Comparison of ENCODE assay signal across 8 cellular contexts in the genomic region with DNA sequence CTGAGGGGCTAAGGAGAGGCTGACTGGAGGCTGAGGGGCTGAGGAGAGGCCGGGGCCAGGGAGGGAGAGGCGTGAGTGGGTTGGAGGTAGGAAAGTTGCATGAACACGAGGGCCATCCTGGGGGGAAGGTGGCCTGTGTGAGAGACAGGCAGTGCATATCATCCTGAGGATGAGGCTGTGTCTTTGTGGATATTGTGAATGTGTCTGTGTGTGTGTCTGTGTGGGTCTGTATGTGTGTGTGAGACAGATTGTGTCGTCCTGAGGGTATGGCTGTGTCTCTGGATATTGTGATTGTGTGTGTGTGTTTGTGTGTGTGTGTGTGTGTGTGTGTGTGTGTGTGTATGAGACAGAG. TPM values are rescaled to one million over a fixed set of nuclear protein-coding genes. Genes with fewer than 3 reads are reported as not detected.
DNase-seq lines count a peak whose midpoint lies in the region; ATAC-seq, FAIRE-seq and TF ChIP-seq lines count a peak whose summit lies in the region.

No MANE protein-coding gene starts in this region.

- no peak for TF ChIP-seq POLR2A in esophagus muscularis mucosa (IDR thresholded peaks at IDR 0.05; ENCODE audit: low read depth)

- FAIRE-seq in pancreas (lab: Jason Lieb, UNC) (no peak), D721Med (lab: Jason Lieb, UNC) (no peak)

- H3K4me1 ChIP-seq in OCI-LY3 (ENCODE audit: low read length) (peaks cover 6% of the 10 kb centered on the region), esophagus muscularis mucosa (peaks cover 10 to 24% (median 13%) of the 10 kb centered on the region in 4 donors), pancreas (no peaks in the 10 kb centered on the region)

- peak overlapping the region; percentile 93 for H3K4me3 ChIP-seq in OCI-LY3 (ENCODE audit: low read length)
- H3K4me3 ChIP-seq in esophagus muscularis mucosa, result peak overlapping the region; percentile 82 to 99 (median 90)
- peak overlapping the region; percentile 85 to 95 (median 95) for H3K4me3 ChIP-seq in pancreas

- intact Hi-C loops in esophagus muscularis mucosa (cut with DNase I) (loop anchor here (10.0 kb wide), 1 partner anchor 191 kb away; a partner anchor contains a TSS), pancreas (cut with DNase I) (no loop called here)

- H3K27me3 ChIP-seq in OCI-LY3 (ENCODE audit: low read depth, low read length) (no peaks in the 10 kb centered on the region), esophagus muscularis mucosa (no peaks in the 10 kb centered on the region), pancreas (no peaks in the 10 kb centered on the region)

- H3K79me2 ChIP-seq in OCI-LY3 (ENCODE audit: low read length), result peaks cover 38% of the 10 kb centered on the region

- H3K9ac ChIP-seq in OCI-LY3 (ENCODE audit: low read length), result peak overlapping the region; percentile 85

- TF ChIP-seq CTCF in OCI-LY3 (IDR thresholded peaks at IDR 0.05; ENCODE audit: low read depth, low read length) (no peak), esophagus muscularis mucosa (IDR thresholded peaks at IDR 0.05) (no peak), pancreas (IDR thresholded peaks at IDR 0.05) (no peak), D721Med (IDR thresholded peaks at IDR 0.05; ENCODE audit: insufficient read depth, missing control alignments) (no peak)

- no peak for TF ChIP-seq EP300 in esophagus muscularis mucosa (IDR thresholded peaks at IDR 0.05)

- H3K9me3 ChIP-seq in OCI-LY3 (ENCODE audit: insufficient read depth, low read length) (peaks cover 16% of the 10 kb centered on the region), esophagus muscularis mucosa (no peaks in the 10 kb centered on the region), pancreas (no peaks in the 10 kb centered on the region)

- H2AFZ ChIP-seq in OCI-LY3 (ENCODE audit: low read depth, low read length), result peak overlapping the region; percentile 99

- H3K27ac ChIP-seq in OCI-LY3 (ENCODE audit: low read length), result no peak overlapping the region
- peak overlapping the region; percentile 77 to 80 (median 78) for H3K27ac ChIP-seq in esophagus muscularis mucosa (replicated peaks in 1 of 4)
- H3K27ac ChIP-seq in pancreas, result no peak overlapping the region

- WGBS in esophagus muscularis mucosa, result 0% methylated on average over 4 of the region's 4 CpGs
- WGBS in pancreas, 2 donors, result 0% methylated on average over 4 of the region's 4 CpGs

- DNase-seq in NCI-H1105 treated with DMSO at 0.1 percent for 48 hours (lab: John Stamatoyannopoulos, UW), result peak; percentile 36
- DNase-seq in NCI-H1105 (lab: John Stamatoyannopoulos, UW), result no peak
- no peak for DNase-seq in esophagus muscularis mucosa (ENCODE audit: extremely low spot score)
- DNase-seq in pancreas, result no peak
- no peak for DNase-seq in D721Med (ENCODE audit: insufficient read length, low spot score)
- no peak for DNase-seq in stimulated activated CD4-positive, alpha-beta T cell treated with anti-CD3 and anti-CD28 coated beads, Interleukin-12 subunit alpha, Interleukin-12 subunit beta, amount 100 ng/mL, for 4 hours
- no peak for DNase-seq in activated effector memory CD4-positive, alpha-beta T cell treated with Interleukin-2 at 50 U/mL for 16 hours

- peak overlapping the region; percentile 89 for H3K4me2 ChIP-seq in OCI-LY3 (ENCODE audit: low read length)

- no peaks in the 10 kb centered on the region for H4K20me1 ChIP-seq in OCI-LY3 (ENCODE audit: insufficient read depth, low read length)

- H3K36me3 ChIP-seq in OCI-LY3 (replicated peaks; ENCODE audit: low read depth, low read length) (peaks cover 31% of the 10 kb centered on the region), esophagus muscularis mucosa (no peaks in the 10 kb centered on the region), pancreas (no peaks in the 10 kb centered on the region)

- ATAC-seq in pancreas, result peak; percentile 19 to 45 (median 38)

RNA-seq across cellular contexts. Expression of a gene that starts 0.4 kb away (rescaled TPM):
- total RNA-seq in esophagus muscularis mucosa, result 10 to 100 TPM; 12.6 to 25.9 (median 19.6) TPM
- total RNA-seq in pancreas, result 1 to 10 TPM; 1.8 to 4.1 (median 2.2) TPM
- 1 to 10 TPM; 1.8 to 1.9 TPM for polyA plus RNA-seq in pancreas

RNA-seq across cellular contexts. Expression of a gene that starts 28.3 kb away (rescaled TPM):
- total RNA-seq in esophagus muscularis mucosa, result 1 to 10 TPM; 7.1 to 9.2 (median 7.4) TPM
- total RNA-seq in pancreas, result 1 to 10 TPM; 1.3 to 2.9 (median 1.6) TPM
- polyA plus RNA-seq in pancreas, result 1 to 10 TPM; 1.5 to 3.0 TPM

RNA-seq across cellular contexts. Expression of a gene that starts 47.4 kb away (rescaled TPM):
- total RNA-seq in esophagus muscularis mucosa, result under 1 TPM in 1 of 4 donors, not detected in 3; 0.65 TPM
- under 1 TPM in 3 of 6 donors, not detected in 3; 0.17 to 0.24 (median 0.19) TPM for total RNA-seq in pancreas
- under 1 TPM in 1 of 2 donors, not detected in 1; 0.09 TPM for polyA plus RNA-seq in pancreas

RNA-seq across cellular contexts. Expression of a gene that starts 56.8 kb away (rescaled TPM):
- 10 to 100 TPM; 10.3 to 20.2 (median 12.7) TPM for total RNA-seq in esophagus muscularis mucosa
- total RNA-seq in pancreas, result 1 to 10 TPM; 2.1 to 4.8 (median 2.8) TPM
- polyA plus RNA-seq in pancreas, result 1 to 10 TPM; 2.7 to 4.7 TPM

Comparison
In these comparisons a context has a peak if more than half of its experiments do, and no peak if none do; other contexts are left out.
1. H3K27ac ChIP-seq: peak in esophagus muscularis mucosa (4 of 4); none in OCI-LY3 (single experiment) and pancreas (0 of 4).
2. Peak in every context shown above with its lines, with median percentiles within 50 percentile points of each other: H3K4me3 ChIP-seq.